In the genomic region with DNA sequence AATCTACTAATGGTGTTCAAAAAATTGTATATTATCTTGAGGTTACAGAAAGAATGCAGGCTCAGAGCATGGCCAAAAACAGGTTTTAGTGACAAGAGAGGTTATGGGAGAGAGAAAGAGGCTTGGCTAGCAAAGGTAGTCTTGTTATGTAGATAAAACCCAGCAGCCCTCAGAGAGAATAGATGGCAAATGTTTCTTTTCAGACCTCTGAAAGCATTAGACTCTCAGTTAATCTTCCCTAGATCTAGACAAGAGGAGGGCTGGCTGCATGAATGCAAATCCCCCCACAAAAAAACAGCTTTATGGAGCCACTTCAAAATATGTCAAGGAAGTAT, we compare ENCODE assay signal across 1 cellular context.
TF ChIP-seq lines count a peak whose summit lies in the region.

No MANE protein-coding gene starts in this region.

TF ChIP-seq in HepG2, 621 proteins besides CTCF, POLR2A, EP300 and RAD21 (continued from another document):
- TF ChIP-seq, protein P1, sequence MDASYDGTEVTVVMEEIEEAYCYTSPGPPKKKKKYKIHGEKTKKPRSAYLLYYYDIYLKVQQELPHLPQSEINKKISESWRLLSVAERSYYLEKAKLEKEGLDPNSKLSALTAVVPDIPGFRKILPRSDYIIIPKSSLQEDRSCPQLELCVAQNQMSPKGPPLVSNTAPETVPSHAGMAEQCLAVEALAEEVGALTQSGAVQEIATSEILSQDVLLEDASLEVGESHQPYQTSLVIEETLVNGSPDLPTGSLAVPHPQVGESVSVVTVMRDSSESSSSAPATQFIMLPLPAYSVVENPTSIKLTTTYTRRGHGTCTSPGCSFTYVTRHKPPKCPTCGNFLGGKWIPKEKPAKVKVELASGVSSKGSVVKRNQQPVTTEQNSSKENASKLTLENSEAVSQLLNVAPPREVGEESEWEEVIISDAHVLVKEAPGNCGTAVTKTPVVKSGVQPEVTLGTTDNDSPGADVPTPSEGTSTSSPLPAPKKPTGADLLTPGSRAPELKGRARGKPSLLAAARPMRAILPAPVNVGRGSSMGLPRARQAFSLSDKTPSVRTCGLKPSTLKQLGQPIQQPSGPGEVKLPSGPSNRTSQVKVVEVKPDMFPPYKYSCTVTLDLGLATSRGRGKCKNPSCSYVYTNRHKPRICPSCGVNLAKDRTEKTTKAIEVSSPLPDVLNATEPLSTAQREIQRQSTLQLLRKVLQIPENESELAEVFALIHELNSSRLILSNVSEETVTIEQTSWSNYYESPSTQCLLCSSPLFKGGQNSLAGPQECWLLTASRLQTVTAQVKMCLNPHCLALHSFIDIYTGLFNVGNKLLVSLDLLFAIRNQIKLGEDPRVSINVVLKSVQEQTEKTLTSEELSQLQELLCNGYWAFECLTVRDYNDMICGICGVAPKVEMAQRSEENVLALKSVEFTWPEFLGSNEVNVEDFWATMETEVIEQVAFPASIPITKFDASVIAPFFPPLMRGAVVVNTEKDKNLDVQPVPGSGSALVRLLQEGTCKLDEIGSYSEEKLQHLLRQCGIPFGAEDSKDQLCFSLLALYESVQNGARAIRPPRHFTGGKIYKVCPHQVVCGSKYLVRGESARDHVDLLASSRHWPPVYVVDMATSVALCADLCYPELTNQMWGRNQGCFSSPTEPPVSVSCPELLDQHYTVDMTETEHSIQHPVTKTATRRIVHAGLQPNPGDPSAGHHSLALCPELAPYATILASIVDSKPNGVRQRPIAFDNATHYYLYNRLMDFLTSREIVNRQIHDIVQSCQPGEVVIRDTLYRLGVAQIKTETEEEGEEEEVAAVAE (CRISPR knock-in tag; IDR thresholded peaks at IDR 0.05; ENCODE audit: borderline replicate concordance): no peak
- TF ChIP-seq ATF7-NPFF (CRISPR knock-in tag; IDR thresholded peaks at IDR 0.05; ENCODE audit: low read depth) (no peak), REPIN1 (CRISPR knock-in tag; IDR thresholded peaks at IDR 0.05; ENCODE audit: borderline replicate concordance, low read depth) (no peak), SAP130 (CRISPR knock-in tag; IDR thresholded peaks at IDR 0.05; ENCODE audit: low read depth) (no peak), ZNF629 (CRISPR knock-in tag; conservative IDR thresholded peaks at IDR 0.05) (no peak), TBX2 (CRISPR knock-in tag; IDR thresholded peaks at IDR 0.05; ENCODE audit: borderline replicate concordance) (no peak), ZFP41 (CRISPR knock-in tag; IDR thresholded peaks at IDR 0.05; ENCODE audit: borderline replicate concordance) (no peak)
- TF ChIP-seq, protein P2, sequence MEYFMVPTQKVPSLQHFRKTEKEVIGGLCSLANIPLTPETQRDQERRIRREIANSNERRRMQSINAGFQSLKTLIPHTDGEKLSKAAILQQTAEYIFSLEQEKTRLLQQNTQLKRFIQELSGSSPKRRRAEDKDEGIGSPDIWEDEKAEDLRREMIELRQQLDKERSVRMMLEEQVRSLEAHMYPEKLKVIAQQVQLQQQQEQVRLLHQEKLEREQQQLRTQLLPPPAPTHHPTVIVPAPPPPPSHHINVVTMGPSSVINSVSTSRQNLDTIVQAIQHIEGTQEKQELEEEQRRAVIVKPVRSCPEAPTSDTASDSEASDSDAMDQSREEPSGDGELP (IDR thresholded peaks at IDR 0.05; ENCODE audit: borderline replicate concordance, low read depth): no peak
- TF ChIP-seq, protein P3, sequence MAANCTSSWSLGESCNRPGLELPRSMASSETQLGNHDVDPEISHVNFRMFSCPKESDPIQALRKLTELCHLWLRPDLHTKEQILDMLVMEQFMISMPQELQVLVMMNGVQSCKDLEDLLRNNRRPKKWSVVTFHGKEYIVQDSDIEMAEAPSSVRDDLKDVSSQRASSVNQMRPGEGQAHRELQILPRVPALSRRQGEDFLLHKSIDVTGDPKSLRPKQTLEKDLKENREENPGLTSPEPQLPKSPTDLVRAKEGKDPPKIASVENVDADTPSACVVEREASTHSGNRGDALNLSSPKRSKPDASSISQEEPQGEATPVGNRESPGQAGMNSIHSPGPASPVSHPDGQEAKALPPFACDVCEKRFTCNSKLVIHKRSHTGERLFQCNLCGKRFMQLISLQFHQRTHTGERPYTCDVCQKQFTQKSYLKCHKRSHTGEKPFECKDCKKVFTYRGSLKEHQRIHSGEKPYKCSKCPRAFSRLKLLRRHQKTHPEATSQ (CRISPR knock-in tag; IDR thresholded peaks at IDR 0.05; ENCODE audit: borderline replicate concordance): no peak
